7 cellular contexts compared by ENCODE assay signal in the genomic region with DNA sequence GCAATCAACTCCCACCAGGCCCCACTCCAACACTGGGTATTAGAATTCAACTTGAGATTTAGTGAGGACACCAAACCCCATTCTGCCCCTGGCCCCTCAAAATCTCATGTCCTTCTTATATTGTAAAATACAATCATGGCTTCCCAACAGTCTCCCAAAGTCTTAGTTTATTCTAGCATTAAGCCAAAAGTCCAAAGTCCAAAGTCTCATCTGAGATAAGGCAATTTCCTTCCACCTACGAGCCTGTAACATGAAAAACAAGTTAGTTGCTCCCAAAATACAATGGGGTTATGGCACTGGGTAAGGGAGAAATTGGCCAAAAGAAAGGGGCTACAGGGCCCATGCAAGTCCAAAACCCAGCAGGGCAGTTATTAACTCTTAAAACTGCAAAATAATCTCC.
"Had no signal": no experiment of that assay in that cellular context is flagged by ENCODE, and none has a peak within 500 bp of the region (broad histone marks: within the 10 kb centered on the region; RNA-seq: fewer than 3 reads in every experiment).

No MANE protein-coding gene starts in this region.

- DNase-seq: H9, HCEC 1CT, IMR-90 had no signal

- FAIRE-seq: H1, H54, K562 had no signal

- H3K27ac Mint-ChIP-seq: GM23338 had no signal

- H2AFZ ChIP-seq: GM23338 had no signal

- H3K4me3 ChIP-seq: GM23338, K562 had no signal

- H3K4me1 Mint-ChIP-seq: GM23338, H9 had no signal

- ATAC-seq: GM23338, K562 had no signal

- H3K4me3 Mint-ChIP-seq: GM23338, H9 had no signal

- H3K4me2 ChIP-seq: GM23338 had no signal
